Comparison of ENCODE assay signal across 1 cellular context in genomic region chr19:7636691-7637373, GRCh38.
A peak's percentile ranks its signal among the peaks of the same experiment; 100 is the strongest.
TF ChIP-seq lines count a peak whose summit lies in the region.

STXBP2 (plus strand) TSS chr19:7637110; CDS start chr19:7637150, 40 bp downstream.

TF ChIP-seq in K562, 482 proteins besides CTCF, POLR2A, EP300 and RAD21 (continued from another document and continues in another):
- no peak for TF ChIP-seq CHD7 (IDR thresholded peaks at IDR 0.05; ENCODE audit: low read depth, low read length)
- TF ChIP-seq MGA (IDR thresholded peaks at IDR 0.05), result peak; percentile 98
- TF ChIP-seq ZNF76 (CRISPR knock-in tag; IDR thresholded peaks at IDR 0.05; ENCODE audit: borderline replicate concordance), result peak; percentile 15; the same call in 1 of the 2 replicates
- peak; percentile 45; the same call in 1 of the 2 replicates for TF ChIP-seq ZNF592 (IDR thresholded peaks at IDR 0.05)
- TF ChIP-seq MYBL2 (IDR thresholded peaks at IDR 0.05; ENCODE audit: low read depth), result no peak
- TF ChIP-seq MYBL2 (CRISPR knock-in tag; IDR thresholded peaks at IDR 0.05; ENCODE audit: borderline replicate concordance), result no peak
- TF ChIP-seq NR2C2 (CRISPR knock-in tag; IDR thresholded peaks at IDR 0.05), result peak; percentile 51; the same call in 1 of the 2 replicates
- TF ChIP-seq NR2C2 (tag; IDR thresholded peaks at IDR 0.05), result 0 out of 2 replicates have a peak, but pooled peaks have one; percentile 8
- TF ChIP-seq GABPB1 (CRISPR knock-in tag; IDR thresholded peaks at IDR 0.05), result peak; percentile 63; the same call in 1 of the 2 replicates
- TF ChIP-seq ZNF197 (CRISPR knock-in tag; IDR thresholded peaks at IDR 0.05; ENCODE audit: low read depth), result no peak
- TF ChIP-seq MAFF (IDR thresholded peaks at IDR 0.05; ENCODE audit: low read length), result no peak
- TF ChIP-seq ZNF3 (CRISPR knock-in tag; IDR thresholded peaks at IDR 0.05), result no peak
- TF ChIP-seq TAF7 (tag; IDR thresholded peaks at IDR 0.05), result peak; percentile 67
- no peak for TF ChIP-seq PREB (CRISPR knock-in tag; IDR thresholded peaks at IDR 0.05)
- TF ChIP-seq HMGN3 (IDR thresholded peaks at IDR 0.05; ENCODE audit: borderline replicate concordance, extremely low read depth, insufficient read length, low read depth, low read length), result no peak
- TF ChIP-seq RB1 (IDR thresholded peaks at IDR 0.05; ENCODE audit: low read depth), result 0 out of 2 replicates have a peak, but pooled peaks have one; percentile 43
- peak; percentile 72 for TF ChIP-seq TBP (optimal IDR thresholded peaks at IDR 0.05; ENCODE audit: low read depth, low read length)
- TF ChIP-seq POLR2G (IDR thresholded peaks at IDR 0.05; ENCODE audit: low read depth, low read length), result peak; percentile 86
